ENCODE assay signal across 7 cellular contexts in genomic region chr6:91436448-91436847, GRCh38.
"Had no signal": no experiment of that assay in that cellular context is flagged by ENCODE, and none has a peak within 500 bp of the region (broad histone marks: within the 10 kb centered on the region; RNA-seq: fewer than 3 reads in every experiment).

No MANE protein-coding gene starts in this region.

- H3K4me3 ChIP-seq: GM23248, K562 had no signal

- H3K9ac ChIP-seq: GM23248 had no signal

- H3K27ac ChIP-seq: GM23248, HL-60 had no signal

- ATAC-seq: HepG2, K562 had no signal

- DNase-seq: GM23248, H9, HCEC 1CT, KG1 had no signal

- H2AFZ ChIP-seq: GM23248 had no signal
